ENCODE assay signal across 10 cellular contexts in genomic region chr3:50333744-50334328, GRCh38. TPM values are rescaled to one million over a fixed set of nuclear protein-coding genes. Genes with fewer than 3 reads are reported as not detected.
A peak's percentile ranks its signal among the peaks of the same experiment; 100 is the strongest.
DNase-seq lines count a peak whose midpoint lies in the region; ATAC-seq and TF ChIP-seq lines count a peak whose summit lies in the region.
"Had no signal": no experiment of that assay in that cellular context is flagged by ENCODE, and none has a peak within 500 bp of the region (broad histone marks: within the 10 kb centered on the region; RNA-seq: fewer than 3 reads in every experiment).

No MANE protein-coding gene starts in this region.

- H3K27ac ChIP-seq in ACC112 (ENCODE audit: low read depth, low read length) (peak overlapping the region; percentile 93), OCI-LY1 (ENCODE audit: low read depth, low read length, poor library complexity, severe bottlenecking) (peak overlapping the region; percentile 19), SJCRH30 (no peak overlapping the region)
- peak overlapping the region; percentile 95 for H3K27ac ChIP-seq in effector memory CD4-positive, alpha-beta T cell (ENCODE audit: insufficient read depth, low read length, poor library complexity, severe bottlenecking)

- peak overlapping the region; percentile 55 for H3K4me2 ChIP-seq in OCI-LY1 (ENCODE audit: low read length)

- H3K36me3 ChIP-seq in ACC112 (ENCODE audit: insufficient read depth, low read length) (peaks cover 19% of the 10 kb centered on the region; the same call in 1 of the 2 replicates), OCI-LY1 (ENCODE audit: insufficient read depth, low read length) (peaks cover 50% of the 10 kb centered on the region), mucosa of stomach (ENCODE audit: control insufficient read depth, insufficient read depth, low read length) (peaks cover 17% of the 10 kb centered on the region), SJCRH30 (peaks cover 23% of the 10 kb centered on the region; the same call in 1 of the 2 replicates)
- peaks cover 25% of the 10 kb centered on the region for H3K36me3 ChIP-seq in effector memory CD4-positive, alpha-beta T cell (ENCODE audit: control insufficient read depth, insufficient read depth, low read length)

- H3K4me1 ChIP-seq in ACC112 (ENCODE audit: control insufficient read depth, insufficient read depth, low read length, unreplicated experiment) (peaks cover 34% of the 10 kb centered on the region), OCI-LY1 (ENCODE audit: insufficient read depth, low read length, severe bottlenecking) (peaks cover 46% of the 10 kb centered on the region), mucosa of stomach (ENCODE audit: control insufficient read depth, insufficient read depth, low read length) (peaks cover 38% of the 10 kb centered on the region), SJCRH30 (peaks cover 4% of the 10 kb centered on the region; the same call in 1 of the 2 replicates)
- H3K4me1 ChIP-seq in effector memory CD4-positive, alpha-beta T cell (ENCODE audit: control insufficient read depth, insufficient read depth, low read length, poor library complexity, severe bottlenecking): peaks cover 31% of the 10 kb centered on the region

- H3K27me3 ChIP-seq in ACC112 (ENCODE audit: insufficient read depth, low read length) (no peaks in the 10 kb centered on the region), OCI-LY1 (ENCODE audit: insufficient read depth, low read length) (no peaks in the 10 kb centered on the region), mucosa of stomach (ENCODE audit: control insufficient read depth, insufficient read depth, low read length) (no peaks in the 10 kb centered on the region), SJCRH30 (no peaks in the 10 kb centered on the region)
- H3K27me3 ChIP-seq in effector memory CD4-positive, alpha-beta T cell (replicated peaks; ENCODE audit: control insufficient read depth, insufficient read depth, low read length, poor library complexity, severe bottlenecking): no peaks in the 10 kb centered on the region

- H2AFZ ChIP-seq in ACC112 (ENCODE audit: low read length, unreplicated experiment) (no peak overlapping the region), OCI-LY1 (ENCODE audit: low read length) (no peak overlapping the region)

- no peaks in the 10 kb centered on the region for H3K9me2 ChIP-seq in OCI-LY1 (ENCODE audit: low read depth, low read length)

- no peaks in the 10 kb centered on the region for H4K20me1 ChIP-seq in OCI-LY1 (ENCODE audit: insufficient read depth, low read length)

- H3F3A ChIP-seq in OCI-LY1 (ENCODE audit: insufficient read depth, low read length): 0 out of 2 replicates have a peak, but pooled peaks cover 3% of the 10 kb centered on the region

- no peak for TF ChIP-seq CTCF in OCI-LY1 (IDR thresholded peaks at IDR 0.05; ENCODE audit: low read length)

- no peak for ATAC-seq in HG03342 (IDR thresholded peaks at IDR 0.05; ENCODE audit: unreplicated experiment)

- H3K79me2 ChIP-seq in ACC112 (ENCODE audit: control insufficient read depth, insufficient read depth, low read length, unreplicated experiment) (peaks cover 69% of the 10 kb centered on the region), OCI-LY1 (ENCODE audit: insufficient read depth, low read length) (peaks cover 32% of the 10 kb centered on the region)

- H3K9me3 ChIP-seq in OCI-LY1 (ENCODE audit: low read length) (no peaks in the 10 kb centered on the region), mucosa of stomach (ENCODE audit: control insufficient read depth, low read length) (no peaks in the 10 kb centered on the region), SJCRH30 (replicated peaks) (no peaks in the 10 kb centered on the region)
- H3K9me3 ChIP-seq in effector memory CD4-positive, alpha-beta T cell (ENCODE audit: control insufficient read depth, low read length): no peaks in the 10 kb centered on the region

- H3K4me3 ChIP-seq in ACC112 (ENCODE audit: low read depth, low read length): peak overlapping the region; percentile 94
- H3K4me3 ChIP-seq in OCI-LY1 (ENCODE audit: low read depth, low read length, poor library complexity, severe bottlenecking): no peak overlapping the region
- H3K4me3 ChIP-seq in effector memory CD4-positive, alpha-beta T cell (ENCODE audit: insufficient read depth, low read depth, low read length, poor library complexity, severe bottlenecking): no peak overlapping the region
- no peak overlapping the region for H3K4me3 ChIP-seq in mucosa of stomach (ENCODE audit: low read length)
- H3K4me3 ChIP-seq in SJCRH30: no peak overlapping the region

- peak overlapping the region; percentile 36; the same call in 1 of the 2 replicates for H3K9ac ChIP-seq in OCI-LY1 (ENCODE audit: low read length)
- peak overlapping the region; percentile 15 for H3K9ac ChIP-seq in mucosa of stomach (ENCODE audit: low read length)

- no peak for DNase-seq in effector memory CD4-positive, alpha-beta T cell
- DNase-seq in stimulated activated CD4-positive, alpha-beta T cell treated with anti-CD3 and anti-CD28 coated beads, Interleukin-4, amount 100 ng/mL, for 24 hours: no peak
- DNase-seq in SJCRH30: no peak
- DNase-seq in GM19240 (ENCODE audit: insufficient read length, low spot score): no peak
- DNase-seq: DMS79 treated with DMSO at 0.1 percent for 48 hours, NCI-H2171 treated with DMSO at 0.1 percent for 48 hours had no signal

RNA-seq across cellular contexts. Expression of gene TUSC2, which starts 5.8 kb away (rescaled TPM):
- 21.2 and 26.4 TPM in 2 replicates for total RNA-seq in SJCRH30 (2014; rRNA removed; shearing (Covaris generic))

RNA-seq across cellular contexts. Expression of gene RASSF1, which starts 6.8 kb away (rescaled TPM):
- 11.7 and 12.7 TPM in 2 replicates for total RNA-seq in SJCRH30 (2014; rRNA removed; shearing (Covaris generic))

RNA-seq across cellular contexts. Expression of gene HYAL2, which starts 11.3 kb away (rescaled TPM):
- total RNA-seq in SJCRH30 (2014; rRNA removed; shearing (Covaris generic)): 41.7 and 47.2 TPM in 2 replicates

RNA-seq across cellular contexts. Expression of gene ZMYND10, which starts 11.7 kb away (rescaled TPM):
- total RNA-seq in SJCRH30 (2014; rRNA removed; shearing (Covaris generic)): 0.73 and 0.99 TPM in 2 replicates

RNA-seq across cellular contexts. Expression of gene NPRL2, which starts 16.7 kb away (rescaled TPM):
- total RNA-seq in SJCRH30 (2014; rRNA removed; shearing (Covaris generic)): 14.0 and 14.4 TPM in 2 replicates
